ENCODE assay signal across 10 cellular contexts in the genomic region with DNA sequence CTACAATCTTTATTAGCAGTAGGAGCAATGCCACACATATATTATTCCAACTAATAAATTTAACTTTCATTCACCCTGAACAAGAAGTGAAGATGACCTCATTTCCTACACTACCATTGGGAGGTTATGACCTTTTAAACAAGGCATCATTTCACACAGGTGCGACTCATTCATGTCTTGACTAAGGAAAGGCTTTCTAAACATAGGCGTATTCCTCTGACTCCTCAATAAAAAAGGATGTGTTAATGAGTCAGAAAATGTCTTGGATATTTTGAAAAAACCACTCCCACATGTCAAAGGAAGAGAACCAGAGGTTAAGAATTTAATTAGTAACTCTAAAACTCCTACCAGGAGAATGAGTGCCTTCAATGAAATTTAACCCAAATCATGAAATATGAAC.
DNase-seq lines count a peak whose midpoint lies in the region; ATAC-seq and TF ChIP-seq lines count a peak whose summit lies in the region.
"Had no signal": no experiment of that assay in that cellular context is flagged by ENCODE, and none has a peak within 500 bp of the region (broad histone marks: within the 10 kb centered on the region; RNA-seq: fewer than 3 reads in every experiment).

No MANE protein-coding gene starts in this region.

- no peaks in the 10 kb centered on the region for H3K9me3 Mint-ChIP-seq in HFFc6
- H3K9me3 Mint-ChIP-seq: activated T-cell treated with anti-CD3 and anti-CD28 coated beads, Interleukin-2, amount 50 U/mL, for 72 hours had no signal

- no peak for ATAC-seq in HG02610 (IDR thresholded peaks at IDR 0.05; ENCODE audit: unreplicated experiment)

- peaks cover 6% of the 10 kb centered on the region; the same call in 1 of the 2 replicates for H3K27me3 Mint-ChIP-seq in HFFc6 (ENCODE audit: insufficient read depth)

- no peaks in the 10 kb centered on the region for H3K36me3 Mint-ChIP-seq in HFFc6 (ENCODE audit: low read depth)

- H3K4me3 Mint-ChIP-seq in HFFc6: no peak overlapping the region
- H3K4me3 Mint-ChIP-seq: activated T-cell treated with anti-CD3 and anti-CD28 coated beads, Interleukin-2, amount 50 U/mL, for 72 hours had no signal

- H3K4me1 Mint-ChIP-seq in HFFc6 (ENCODE audit: low read depth): peaks cover 48% of the 10 kb centered on the region

- no peak overlapping the region for H3K27ac Mint-ChIP-seq in HFFc6
- H3K27ac Mint-ChIP-seq: activated T-cell treated with anti-CD3 and anti-CD28 coated beads, Interleukin-2, amount 50 U/mL, for 72 hours had no signal

- TF ChIP-seq CTCF in HFFc6 (IDR thresholded peaks at IDR 0.05): no peak

- in situ Hi-C loops in KBM-7 (cut with MboI; ENCODE audit: low pct_unique_long_range_greater_than_20kb, low sequenced_read_pairs): no loop called here

- peak; percentile 20 for DNase-seq in COLO829 (ENCODE audit: low spot score)
- peak; percentile 5 for DNase-seq in HFFc6
- DNase-seq in amniotic epithelial cell (ENCODE audit: low read depth): peak; percentile 52
- peak; percentile 68 for DNase-seq in left kidney (ENCODE audit: low read depth, low spot score)
- DNase-seq in KBM-7: no peak
- no peak for DNase-seq in NCI-H1694 treated with DMSO at 0.1 percent for 48 hours (lab: John Stamatoyannopoulos, UW)
- no peak for DNase-seq in NCI-H146 treated with DMSO at 0.1 percent for 48 hours (lab: John Stamatoyannopoulos, UW; ENCODE audit: unreplicated experiment)
- DNase-seq: activated T-cell treated with anti-CD3 and anti-CD28 coated beads, Interleukin-2, amount 50 U/mL, for 72 hours; transverse colon had no signal

Comparison
In these comparisons a context has a peak if more than half of its experiments do, and no peak if none do; other contexts are left out.
1. DNase-seq: peak in COLO829 (single experiment), HFFc6 (single experiment), amniotic epithelial cell (single experiment) and left kidney (single experiment); none in KBM-7 (single experiment), NCI-H1694 treated with DMSO at 0.1 percent for 48 hours (single experiment) and NCI-H146 treated with DMSO at 0.1 percent for 48 hours (single experiment).